In the genomic region with DNA sequence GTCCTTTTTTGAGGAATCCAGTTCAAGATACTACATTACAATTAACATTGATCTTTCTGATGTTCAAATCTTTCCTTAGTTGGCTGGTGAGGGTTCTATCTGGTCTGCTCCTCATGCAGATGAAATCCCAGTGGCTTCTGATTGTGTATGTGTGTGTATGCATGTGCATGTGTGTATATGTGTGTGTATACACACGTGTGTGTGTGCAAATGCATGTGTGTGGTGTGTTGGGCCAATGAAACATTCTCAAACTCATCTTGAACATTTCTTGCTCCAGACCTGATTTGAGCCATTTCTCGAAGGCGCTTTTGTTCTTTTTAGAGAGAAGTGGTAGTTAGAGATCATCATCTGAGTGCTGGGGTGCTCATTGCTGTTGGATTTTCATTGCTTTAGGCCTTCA, we compare ENCODE assay signal across 8 cellular contexts.
"Had no signal": no experiment of that assay in that cellular context is flagged by ENCODE, and none has a peak within 500 bp of the region (broad histone marks: within the 10 kb centered on the region; RNA-seq: fewer than 3 reads in every experiment).

No MANE protein-coding gene starts in this region.

- DNase-seq: GDM1, GF-D8 had no signal

- FAIRE-seq: G401.6, GM12878, GM12891, GM12892, GM18507, GM19239 had no signal

- ATAC-seq: GM12878 had no signal

- H3K4me3 ChIP-seq: GM12878 had no signal
